In the genomic region with DNA sequence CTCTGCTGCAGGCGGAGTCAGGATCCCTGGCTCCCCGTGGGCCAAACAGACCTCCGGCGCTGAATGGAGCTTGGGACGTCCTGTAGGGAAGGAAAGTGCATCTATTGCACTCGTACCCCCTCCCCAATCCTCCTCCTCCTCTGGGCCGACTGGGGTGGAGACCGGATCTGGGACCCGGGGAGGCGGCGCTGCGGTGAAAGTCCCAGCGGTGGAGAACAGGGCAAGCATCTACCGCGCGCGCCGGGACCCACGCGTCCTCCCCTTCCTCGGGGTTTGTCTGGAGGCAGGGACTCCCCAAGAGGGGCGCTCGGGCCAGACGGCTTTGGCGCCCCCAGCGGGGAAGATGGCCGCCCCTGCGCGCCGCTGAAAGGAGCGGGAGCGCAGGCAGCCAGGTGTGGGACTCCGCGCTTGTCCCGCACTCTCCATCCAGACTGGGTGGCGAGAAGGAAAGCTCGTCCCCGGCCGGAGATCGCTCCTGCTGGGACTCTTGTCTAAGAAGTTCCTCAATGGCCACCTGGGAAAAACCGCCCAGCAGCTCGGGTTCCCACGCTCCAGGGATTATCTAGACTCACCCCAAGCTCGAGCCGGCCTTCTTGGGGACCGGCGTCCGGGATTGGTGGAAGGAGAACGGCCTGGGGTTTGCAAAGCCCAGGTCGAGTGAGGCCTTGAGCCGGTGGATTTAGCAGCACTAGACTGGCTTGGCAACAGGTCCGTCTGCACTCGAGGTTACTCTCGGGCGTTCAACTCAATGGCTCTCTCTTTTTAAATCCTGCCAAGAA, we compare ENCODE assay signal across 8 cellular contexts. TPM values are rescaled to one million over a fixed set of nuclear protein-coding genes. Genes with fewer than 3 reads are reported as not detected.
A peak's percentile ranks its signal among the peaks of the same experiment; 100 is the strongest.
DNase-seq lines count a peak whose midpoint lies in the region; ATAC-seq and TF ChIP-seq lines count a peak whose summit lies in the region.

No MANE protein-coding gene starts in this region.

- ATAC-seq in HG03342 (IDR thresholded peaks at IDR 0.05; ENCODE audit: unreplicated experiment), result peak; percentile 23

- peaks cover 25% of the 10 kb centered on the region for H3F3A ChIP-seq in smooth muscle cell (ENCODE audit: low read depth)

- H3K27ac ChIP-seq in SJSA1, result no peak overlapping the region
- peak overlapping the region; percentile 24 for H3K27ac ChIP-seq in smooth muscle cell (ENCODE audit: low read depth)

- 1% methylated on average over 49 of the region's 55 CpGs for WGBS in smooth muscle cell (ENCODE audit: low lambda C conversion rate)

- H3K36me3 ChIP-seq in SJSA1, result 0 out of 2 replicates have a peak, but pooled peaks cover 4% of the 10 kb centered on the region
- H3K36me3 ChIP-seq in smooth muscle cell (ENCODE audit: low read depth), result no peaks in the 10 kb centered on the region

- H3K9me3 ChIP-seq in SJSA1 (replicated peaks), result no peaks in the 10 kb centered on the region
- no peaks in the 10 kb centered on the region for H3K9me3 ChIP-seq in smooth muscle cell (replicated peaks; ENCODE audit: low read depth)

- peaks cover 51% of the 10 kb centered on the region for H4K20me1 ChIP-seq in smooth muscle cell (ENCODE audit: low read depth)

- H3K4me3 ChIP-seq in SJSA1 (peak overlapping the region; percentile 32), cardiac fibroblast (replicated peaks in 1 of 2; ENCODE audit: low read depth in 2 of 2, low read length in 2 of 2) (peak overlapping the region; percentile 73 to 96), smooth muscle cell (peak overlapping the region; percentile 78)

- H3K4me1 ChIP-seq in SJSA1 (replicated peaks), result peaks cover 21% of the 10 kb centered on the region
- H3K4me1 ChIP-seq in smooth muscle cell (ENCODE audit: low read depth), result peaks cover 28% of the 10 kb centered on the region

- peak overlapping the region; percentile 96 for H3K4me2 ChIP-seq in smooth muscle cell

- DNase-seq in NCI-H2081 (lab: John Stamatoyannopoulos, UW) (peak; percentile 17 to 52), NCI-H2081 treated with DMSO at 0.1 percent for 48 hours (lab: John Stamatoyannopoulos, UW) (no peak), SJSA1 (ENCODE audit: low read depth in 1 of 2, low spot score in 2 of 2) (peak in 1 of 2 experiments; percentile 23), cardiac fibroblast (ENCODE audit: low read depth in 2 of 2) (peak; percentile 34 to 51), iris pigment epithelial cell (ENCODE audit: low read depth) (peak; percentile 76), smooth muscle cell (lab: John Stamatoyannopoulos, UW; ENCODE audit: unreplicated experiment) (no peak), foreskin melanocyte (no peak)

- H3K79me2 ChIP-seq in smooth muscle cell (ENCODE audit: low read depth), result peaks cover 56% of the 10 kb centered on the region

- H3K9ac ChIP-seq in smooth muscle cell (ENCODE audit: low read depth), result peak overlapping the region; percentile 56

- TF ChIP-seq CTCF in cardiac fibroblast (IDR thresholded peaks at IDR 0.05; ENCODE audit: low read depth, low read length) (peak; percentile 54), smooth muscle cell (IDR thresholded peaks at IDR 0.05; ENCODE audit: borderline replicate concordance, insufficient read depth, poor library complexity, severe bottlenecking) (peak; percentile 43)

- H3K27me3 ChIP-seq in SJSA1 (replicated peaks) (peaks cover 41% of the 10 kb centered on the region), smooth muscle cell (ENCODE audit: low read depth) (no peaks in the 10 kb centered on the region)

- H2AFZ ChIP-seq in smooth muscle cell (ENCODE audit: low read depth), result no peak overlapping the region

RNA-seq across cellular contexts. Expression of a gene that starts 0.7 kb away (rescaled TPM):
- total RNA-seq in SJSA1 (2014; rRNA removed; shearing (Covaris generic)), result 2.8 and 8.5 TPM in 2 replicates
- total RNA-seq in smooth muscle cell, result 279 and 332 TPM in 2 replicates
- polyA plus RNA-seq in smooth muscle cell, result 285 and 495 TPM in 2 replicates

RNA-seq across cellular contexts. Expression of a gene that starts 12.0 kb away (rescaled TPM):
- 46.7 and 61.5 TPM in 2 replicates for total RNA-seq in SJSA1 (2014; rRNA removed; shearing (Covaris generic))
- 122 and 144 TPM in 2 replicates for total RNA-seq in smooth muscle cell
- 176 and 266 TPM in 2 replicates for polyA plus RNA-seq in smooth muscle cell

RNA-seq across cellular contexts. Expression of a gene that starts 36.1 kb away (rescaled TPM):
- 181 and 185 TPM in 2 replicates for total RNA-seq in SJSA1 (2014; rRNA removed; shearing (Covaris generic))
- total RNA-seq in smooth muscle cell, result 12.1 and 15.6 TPM in 2 replicates
- polyA plus RNA-seq in smooth muscle cell, result 21.1 and 23.3 TPM in 2 replicates

RNA-seq across cellular contexts. Expression of a gene that starts 36.4 kb away (rescaled TPM):
- total RNA-seq in SJSA1 (2014; rRNA removed; shearing (Covaris generic)), result 70.2 and 74.5 TPM in 2 replicates
- 97.2 and 118 TPM in 2 replicates for total RNA-seq in smooth muscle cell
- polyA plus RNA-seq in smooth muscle cell, result 300 and 317 TPM in 2 replicates

Comparison
In these comparisons a context has a peak if more than half of its experiments do, and no peak if none do; other contexts are left out.
1. DNase-seq: peak in NCI-H2081 (2 of 2), cardiac fibroblast (2 of 2) and iris pigment epithelial cell (single experiment); none in NCI-H2081 treated with DMSO at 0.1 percent for 48 hours (single experiment), smooth muscle cell (single experiment) and foreskin melanocyte (single experiment).
2. H3K4me3 ChIP-seq: peak in every context shown above with its lines; median percentile 84 in cardiac fibroblast; 78 in smooth muscle cell; 32 in SJSA1.
3. RNA of a gene that starts 0.7 kb away (total RNA-seq): 279 to 332 TPM in smooth muscle cell; 2.8 to 8.5 TPM in SJSA1; every median in the first group is over 10 times any median in the second.
4. RNA of a gene that starts 36.1 kb away (total RNA-seq): 181 to 185 TPM in SJSA1; 12.1 to 15.6 TPM in smooth muscle cell; every median in the first group is over 10 times any median in the second.